9 cellular contexts compared by ENCODE assay signal in genomic region chr3:3798641-3799113, GRCh38. TPM values are rescaled to one million over a fixed set of nuclear protein-coding genes. Genes with fewer than 3 reads are reported as not detected.
DNase-seq lines count a peak whose midpoint lies in the region; ATAC-seq, FAIRE-seq and TF ChIP-seq lines count a peak whose summit lies in the region.
"Had no signal": no experiment of that assay in that cellular context is flagged by ENCODE, and none has a peak within 500 bp of the region (broad histone marks: within the 10 kb centered on the region; RNA-seq: fewer than 3 reads in every experiment).

No MANE protein-coding gene starts in this region.

- POLR2A ChIA-PET in CD4-positive, alpha-beta memory T cell (lab: Charles Lee; ENCODE audit: partially characterized antibody), result no interaction called here
- POLR2A ChIA-PET in activated CD4-positive, alpha-beta T cell treated with anti-CD3 and anti-CD28 coated beads, Interleukin-2, amount 10 ng/mL, durations not matched to agents 7 days and 5 days (lab: Charles Lee), result no interaction called here

- peaks cover 35% of the 10 kb centered on the region for H4K20me1 ChIP-seq in neural progenitor cell (ENCODE audit: low read depth)

- H3K4me1 ChIP-seq in CD4-positive, alpha-beta memory T cell (ENCODE audit: insufficient read depth, low read length), result no peaks in the 10 kb centered on the region
- H3K4me1 ChIP-seq in foreskin keratinocyte, result no peaks in the 10 kb centered on the region
- H3K4me1 ChIP-seq in neural progenitor cell, result peaks cover 27% of the 10 kb centered on the region

- DNase-seq in CD4-positive, alpha-beta memory T cell, result peak in 2 of 5 donors; percentile 2 to 7
- DNase-seq in H7 (peak; percentile 78), foreskin keratinocyte (no peak), neural progenitor cell (ENCODE audit: low spot score) (peak; percentile 83), urothelium cell line (ENCODE audit: low spot score) (peak; percentile 64), AG08396 (ENCODE audit: low spot score) (no peak), NCI-H2081 (lab: John Stamatoyannopoulos, UW) (no peak)
- DNase-seq in activated CD4-positive, alpha-beta T cell treated with anti-CD3 and anti-CD28 coated beads, Interleukin-2, amount 10 ng/mL, durations not matched to agents 7 days and 5 days, result peak; percentile 39

- no peaks in the 10 kb centered on the region for H3K36me3 ChIP-seq in CD4-positive, alpha-beta memory T cell (ENCODE audit: insufficient read depth, low read length)
- H3K36me3 ChIP-seq in H7 (replicated peaks; ENCODE audit: control insufficient read depth, insufficient read depth, low read length) (peaks cover 3% of the 10 kb centered on the region; the same call in 1 of the 2 replicates), neural progenitor cell (no peaks in the 10 kb centered on the region)
- H3K36me3 ChIP-seq: adrenal gland had no signal

- H2AFZ ChIP-seq in neural progenitor cell (replicated peaks), result peak overlapping the region; percentile 47

- no peak for FAIRE-seq in urothelium cell line (lab: Jason Lieb, UNC)

- peak overlapping the region; percentile 40 to 84 (median 78) for H3K4me3 Mint-ChIP-seq in CD4-positive, alpha-beta memory T cell
- H3K4me3 Mint-ChIP-seq in activated CD4-positive, alpha-beta T cell treated with anti-CD3 and anti-CD28 coated beads, Interleukin-2, amount 10 ng/mL, durations not matched to agents 7 days and 5 days, result peak overlapping the region; percentile 72
- peak overlapping the region; percentile 96 for H3K4me3 Mint-ChIP-seq in neural progenitor cell

- ATAC-seq in foreskin keratinocyte, result peak; percentile 32

- peak overlapping the region; percentile 58 for H3K9ac ChIP-seq in neural progenitor cell

- no peaks in the 10 kb centered on the region for H3K27me3 ChIP-seq in CD4-positive, alpha-beta memory T cell (ENCODE audit: insufficient read depth, low read length)
- H3K27me3 ChIP-seq in H7 (ENCODE audit: control insufficient read depth, insufficient read depth, low read length), result peaks cover 5% of the 10 kb centered on the region
- H3K27me3 ChIP-seq in foreskin keratinocyte, result peaks cover 73% of the 10 kb centered on the region
- peaks cover 16% of the 10 kb centered on the region for H3K27me3 ChIP-seq in neural progenitor cell

- TF ChIP-seq CTCF in foreskin keratinocyte (conservative IDR thresholded peaks at IDR 0.05) (no peak), neural progenitor cell (IDR thresholded peaks at IDR 0.05) (no peak)

- no peak overlapping the region for H3K4me3 ChIP-seq in CD4-positive, alpha-beta memory T cell (ENCODE audit: low read length in 2 of 2)
- peak overlapping the region; percentile 69 for H3K4me3 ChIP-seq in H7 (ENCODE audit: insufficient read depth, low read depth, low read length)
- peak overlapping the region; percentile 97 for H3K4me3 ChIP-seq in neural progenitor cell

- H3K4me2 ChIP-seq in neural progenitor cell, result peak overlapping the region; percentile 94

- H3K27ac Mint-ChIP-seq in CD4-positive, alpha-beta memory T cell, result no peak overlapping the region
- H3K27ac Mint-ChIP-seq in activated CD4-positive, alpha-beta T cell treated with anti-CD3 and anti-CD28 coated beads, Interleukin-2, amount 10 ng/mL, durations not matched to agents 7 days and 5 days, result peak overlapping the region; percentile 55
- peak overlapping the region; percentile 100 for H3K27ac Mint-ChIP-seq in neural progenitor cell

- peaks cover 36% of the 10 kb centered on the region for H3F3A ChIP-seq in neural progenitor cell (ENCODE audit: low read depth)

- peaks cover 1 to 21% (median 18%) of the 10 kb centered on the region in 4 donors for H3K4me1 Mint-ChIP-seq in CD4-positive, alpha-beta memory T cell
- H3K4me1 Mint-ChIP-seq in activated CD4-positive, alpha-beta T cell treated with anti-CD3 and anti-CD28 coated beads, Interleukin-2, amount 10 ng/mL, durations not matched to agents 7 days and 5 days, result peaks cover 12% of the 10 kb centered on the region
- H3K4me1 Mint-ChIP-seq in neural progenitor cell, result peaks cover 34% of the 10 kb centered on the region

- no peak overlapping the region for H3K27ac ChIP-seq in CD4-positive, alpha-beta memory T cell (ENCODE audit: low read depth, low read length)
- H3K27ac ChIP-seq in foreskin keratinocyte, result no peak overlapping the region
- H3K27ac ChIP-seq in neural progenitor cell, result peak overlapping the region; percentile 96
- H3K27ac ChIP-seq: adrenal gland had no signal

- intact Hi-C loops in CD4-positive, alpha-beta memory T cell (cut with micrococcal nuclease), result no loop called here

- H3K9me3 ChIP-seq in CD4-positive, alpha-beta memory T cell (ENCODE audit: control insufficient read depth in 1 of 2, low read length in 2 of 2), result no peaks in the 10 kb centered on the region
- H3K9me3 ChIP-seq in neural progenitor cell (ENCODE audit: low read depth), result no peaks in the 10 kb centered on the region
- H3K9me3 ChIP-seq: adrenal gland had no signal

- CTCF ChIA-PET in CD4-positive, alpha-beta memory T cell (lab: Charles Lee; ENCODE audit: partially characterized antibody), result no interaction called here
- CTCF ChIA-PET in activated CD4-positive, alpha-beta T cell treated with anti-CD3 and anti-CD28 coated beads, Interleukin-2, amount 10 ng/mL, durations not matched to agents 7 days and 5 days (lab: Charles Lee), result no interaction called here

- peaks cover 2 to 7% of the 10 kb centered on the region in 2 donors for H3K36me3 Mint-ChIP-seq in CD4-positive, alpha-beta memory T cell
- H3K36me3 Mint-ChIP-seq in activated CD4-positive, alpha-beta T cell treated with anti-CD3 and anti-CD28 coated beads, Interleukin-2, amount 10 ng/mL, durations not matched to agents 7 days and 5 days (ENCODE audit: low read depth), result no peaks in the 10 kb centered on the region
- no peaks in the 10 kb centered on the region for H3K36me3 Mint-ChIP-seq in neural progenitor cell

- H3K27me3 Mint-ChIP-seq in CD4-positive, alpha-beta memory T cell, result peaks cover 32 to 39% of the 10 kb centered on the region in 2 donors
- peaks cover 54% of the 10 kb centered on the region for H3K27me3 Mint-ChIP-seq in activated CD4-positive, alpha-beta T cell treated with anti-CD3 and anti-CD28 coated beads, Interleukin-2, amount 10 ng/mL, durations not matched to agents 7 days and 5 days
- peaks cover 11% of the 10 kb centered on the region for H3K27me3 Mint-ChIP-seq in neural progenitor cell (ENCODE audit: insufficient read depth, low read depth)

- H3K9me3 Mint-ChIP-seq in CD4-positive, alpha-beta memory T cell, result peaks cover 0 to 17% (median 7%) of the 10 kb centered on the region in 8 donors
- H3K9me3 Mint-ChIP-seq in activated CD4-positive, alpha-beta T cell treated with anti-CD3 and anti-CD28 coated beads, Interleukin-2, amount 10 ng/mL, durations not matched to agents 7 days and 5 days, result no peaks in the 10 kb centered on the region
- peaks cover 8% of the 10 kb centered on the region for H3K9me3 Mint-ChIP-seq in neural progenitor cell

- H3K79me2 ChIP-seq in neural progenitor cell (ENCODE audit: low read depth), result peaks cover 41% of the 10 kb centered on the region

RNA-seq across cellular contexts. Expression of gene LRRN1, which starts 0.6 kb away (rescaled TPM):
- under 1 TPM; 0.22 to 0.23 TPM for total RNA-seq in CD4-positive, alpha-beta memory T cell
- under 1 TPM in 1 of 2 donors, not detected in 1; 0.17 TPM for polyA plus RNA-seq in CD4-positive, alpha-beta memory T cell
- total RNA-seq in H7 (2014; rRNA removed; shearing (Covaris generic)), result 22.6 and 31.7 TPM in 2 replicates
- under 1 TPM; 0.20 to 0.46 TPM for total RNA-seq in activated CD4-positive, alpha-beta T cell treated with anti-CD3 and anti-CD28 coated beads, Interleukin-2, amount 10 ng/mL, durations not matched to agents 7 days and 5 days
- 0.04 TPM in 1 of 2 replicates, not detected in the other for total RNA-seq in foreskin keratinocyte
- polyA plus RNA-seq in foreskin keratinocyte, result 0.02 TPM in 2 replicates
- 57.9 and 68.8 TPM in 2 replicates for total RNA-seq in neural progenitor cell (ENCODE audit: low replicate concordance)

Comparison
In these comparisons a context has a peak if more than half of its experiments do, and no peak if none do; other contexts are left out.
1. DNase-seq: peak in H7 (single experiment), activated CD4-positive, alpha-beta T cell treated with anti-CD3 and anti-CD28 coated beads, Interleukin-2, amount 10 ng/mL, durations not matched to agents 7 days and 5 days (single experiment), neural progenitor cell (single experiment) and urothelium cell line (single experiment); none in foreskin keratinocyte (0 of 2), AG08396 (single experiment) and NCI-H2081 (0 of 2).
2. H3K4me3 ChIP-seq: peak in H7 (single experiment) and neural progenitor cell (single experiment); none in CD4-positive, alpha-beta memory T cell (0 of 2).
3. H3K27ac Mint-ChIP-seq: peak in activated CD4-positive, alpha-beta T cell treated with anti-CD3 and anti-CD28 coated beads, Interleukin-2, amount 10 ng/mL, durations not matched to agents 7 days and 5 days (single experiment) and neural progenitor cell (single experiment); none in CD4-positive, alpha-beta memory T cell (0 of 7).
4. RNA of gene LRRN1, which starts 0.6 kb away (total RNA-seq): 57.9 to 68.8 TPM in neural progenitor cell and 22.6 to 31.7 TPM in H7; 0.20 to 0.46 TPM in activated CD4-positive, alpha-beta T cell treated with anti-CD3 and anti-CD28 coated beads, Interleukin-2, amount 10 ng/mL, durations not matched to agents 7 days and 5 days, 0.22 to 0.23 TPM in CD4-positive, alpha-beta memory T cell and 0.04 TPM in foreskin keratinocyte; every median in the first group is over 10 times any median in the second.
5. Peak in every context shown above with its lines, with median percentiles within 50 percentile points of each other: H3K4me3 Mint-ChIP-seq.